9 cellular contexts compared by ENCODE assay signal in genomic region chr6:136717297-136717990, GRCh38.
DNase-seq lines count a peak whose midpoint lies in the region; ATAC-seq lines count a peak whose summit lies in the region.
"Had no signal": no experiment of that assay in that cellular context is flagged by ENCODE, and none has a peak within 500 bp of the region (broad histone marks: within the 10 kb centered on the region; RNA-seq: fewer than 3 reads in every experiment).

No MANE protein-coding gene starts in this region.

- no peaks in the 10 kb centered on the region for H3K9me3 Mint-ChIP-seq in dendritic cell treated with granulocyte-macrophage colony-stimulating factor and Interleukin-4, amounts not matched to agents 40 ng/mL and 50 ng/mL, for 4 days
- H3K9me3 Mint-ChIP-seq in stimulated activated memory B cell treated with anti-CD40 and anti-IgM and Interleukin-4, amounts not matched to agents 10 μg/mL and 1 μg/mL and 100 μg/mL, for 72 hours, result no peaks in the 10 kb centered on the region

- intact Hi-C loops in dendritic cell treated with granulocyte-macrophage colony-stimulating factor and Interleukin-4, amounts not matched to agents 40 ng/mL and 50 ng/mL, for 4 days (cut with micrococcal nuclease), result loop anchor here (5.0 kb wide), 2 partner anchors 35 to 70 kb away; no protein-coding TSS in a partner anchor

- no peaks in the 10 kb centered on the region for H3K27me3 Mint-ChIP-seq in dendritic cell treated with granulocyte-macrophage colony-stimulating factor and Interleukin-4, amounts not matched to agents 40 ng/mL and 50 ng/mL, for 4 days
- H3K27me3 Mint-ChIP-seq in stimulated activated memory B cell treated with anti-CD40 and anti-IgM and Interleukin-4, amounts not matched to agents 10 μg/mL and 1 μg/mL and 100 μg/mL, for 72 hours, result no peaks in the 10 kb centered on the region

- peak overlapping the region; percentile 94 for H3K27ac Mint-ChIP-seq in dendritic cell treated with granulocyte-macrophage colony-stimulating factor and Interleukin-4, amounts not matched to agents 40 ng/mL and 50 ng/mL, for 4 days
- H3K27ac Mint-ChIP-seq in stimulated activated memory B cell treated with anti-CD40 and anti-IgM and Interleukin-4, amounts not matched to agents 10 μg/mL and 1 μg/mL and 100 μg/mL, for 72 hours, result peak overlapping the region; percentile 74

- H3K4me1 Mint-ChIP-seq in dendritic cell treated with granulocyte-macrophage colony-stimulating factor and Interleukin-4, amounts not matched to agents 40 ng/mL and 50 ng/mL, for 4 days (ENCODE audit: low read depth), result peaks cover 53% of the 10 kb centered on the region
- peaks cover 48% of the 10 kb centered on the region for H3K4me1 Mint-ChIP-seq in stimulated activated memory B cell treated with anti-CD40 and anti-IgM and Interleukin-4, amounts not matched to agents 10 μg/mL and 1 μg/mL and 100 μg/mL, for 72 hours

- DNase-seq in DMS 273 (lab: John Stamatoyannopoulos, UW; ENCODE audit: unreplicated experiment), result no peak
- DNase-seq in islet precursor cell, result no peak
- no peak for DNase-seq in activated CD4-positive, alpha-beta T cell treated with anti-CD3 and anti-CD28 coated beads, Interleukin-2, amount 50 U/mL, for 48 hours
- DNase-seq in NCI-H524 (lab: John Stamatoyannopoulos, UW), result no peak
- DNase-seq: NCI-H526 had no signal

- H3K36me3 Mint-ChIP-seq in dendritic cell treated with granulocyte-macrophage colony-stimulating factor and Interleukin-4, amounts not matched to agents 40 ng/mL and 50 ng/mL, for 4 days (ENCODE audit: low read depth), result no peaks in the 10 kb centered on the region
- peaks cover 16% of the 10 kb centered on the region for H3K36me3 Mint-ChIP-seq in stimulated activated memory B cell treated with anti-CD40 and anti-IgM and Interleukin-4, amounts not matched to agents 10 μg/mL and 1 μg/mL and 100 μg/mL, for 72 hours

- ATAC-seq in GM19324 (IDR thresholded peaks at IDR 0.05; ENCODE audit: low FRiP score, unreplicated experiment) (peak; percentile 38), HG03139 (IDR thresholded peaks at IDR 0.05; ENCODE audit: unreplicated experiment) (peak; percentile 38)
- no peak for ATAC-seq in stimulated activated memory B cell treated with anti-CD40 and anti-IgM and Interleukin-4, amounts not matched to agents 10 μg/mL and 1 μg/mL and 100 μg/mL, for 72 hours

- peak overlapping the region; percentile 32 for H3K4me3 Mint-ChIP-seq in dendritic cell treated with granulocyte-macrophage colony-stimulating factor and Interleukin-4, amounts not matched to agents 40 ng/mL and 50 ng/mL, for 4 days
- peak overlapping the region; percentile 45 for H3K4me3 Mint-ChIP-seq in stimulated activated memory B cell treated with anti-CD40 and anti-IgM and Interleukin-4, amounts not matched to agents 10 μg/mL and 1 μg/mL and 100 μg/mL, for 72 hours
